Comparison of ENCODE assay signal across 1 cellular context in the genomic region with DNA sequence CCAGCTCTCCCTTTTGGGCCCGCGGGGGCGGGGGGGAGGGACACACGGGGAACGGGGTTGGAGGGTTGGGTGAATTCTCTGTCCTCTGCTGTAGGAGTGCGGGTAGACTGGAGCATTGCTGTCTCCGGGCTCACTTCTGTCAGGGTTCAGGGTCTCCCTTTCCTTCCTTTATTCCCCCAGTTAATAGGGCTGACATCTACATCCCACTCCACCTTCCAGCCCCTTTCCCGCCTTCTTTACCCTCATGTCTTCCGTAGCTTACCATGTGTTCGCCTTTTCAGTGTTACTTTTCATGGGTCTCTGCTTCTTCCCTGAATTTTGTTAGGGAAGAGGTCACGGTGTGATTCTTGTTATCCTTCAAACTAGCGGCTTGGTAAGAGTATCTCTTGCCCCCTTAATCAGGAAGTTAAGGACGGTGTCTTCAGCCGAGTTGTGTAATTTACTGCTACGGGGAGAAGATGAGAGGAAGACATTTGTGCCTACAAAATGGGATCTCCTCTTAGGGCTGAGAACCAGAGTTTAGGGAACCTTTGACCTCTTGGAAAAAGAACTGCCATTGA.
TF ChIP-seq lines count a peak whose summit lies in the region.

No MANE protein-coding gene starts in this region.

TF ChIP-seq in K562, 482 proteins besides CTCF, POLR2A, EP300 and RAD21 (continued from another document and continues in another):
- TF ChIP-seq, protein P1, sequence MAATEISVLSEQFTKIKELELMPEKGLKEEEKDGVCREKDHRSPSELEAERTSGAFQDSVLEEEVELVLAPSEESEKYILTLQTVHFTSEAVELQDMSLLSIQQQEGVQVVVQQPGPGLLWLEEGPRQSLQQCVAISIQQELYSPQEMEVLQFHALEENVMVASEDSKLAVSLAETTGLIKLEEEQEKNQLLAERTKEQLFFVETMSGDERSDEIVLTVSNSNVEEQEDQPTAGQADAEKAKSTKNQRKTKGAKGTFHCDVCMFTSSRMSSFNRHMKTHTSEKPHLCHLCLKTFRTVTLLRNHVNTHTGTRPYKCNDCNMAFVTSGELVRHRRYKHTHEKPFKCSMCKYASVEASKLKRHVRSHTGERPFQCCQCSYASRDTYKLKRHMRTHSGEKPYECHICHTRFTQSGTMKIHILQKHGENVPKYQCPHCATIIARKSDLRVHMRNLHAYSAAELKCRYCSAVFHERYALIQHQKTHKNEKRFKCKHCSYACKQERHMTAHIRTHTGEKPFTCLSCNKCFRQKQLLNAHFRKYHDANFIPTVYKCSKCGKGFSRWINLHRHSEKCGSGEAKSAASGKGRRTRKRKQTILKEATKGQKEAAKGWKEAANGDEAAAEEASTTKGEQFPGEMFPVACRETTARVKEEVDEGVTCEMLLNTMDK (IDR thresholded peaks at IDR 0.05; ENCODE audit: borderline replicate concordance, insufficient read depth, low read depth, low read length, poor library complexity, severe bottlenecking): no peak
- no peak for TF ChIP-seq ELF4 (CRISPR knock-in tag; IDR thresholded peaks at IDR 0.05)
- TF ChIP-seq ZBTB9 (CRISPR knock-in tag; IDR thresholded peaks at IDR 0.05): no peak
- TF ChIP-seq SMAD3 (CRISPR knock-in tag; conservative IDR thresholded peaks at IDR 0.05): no peak
- TF ChIP-seq, protein P2, sequence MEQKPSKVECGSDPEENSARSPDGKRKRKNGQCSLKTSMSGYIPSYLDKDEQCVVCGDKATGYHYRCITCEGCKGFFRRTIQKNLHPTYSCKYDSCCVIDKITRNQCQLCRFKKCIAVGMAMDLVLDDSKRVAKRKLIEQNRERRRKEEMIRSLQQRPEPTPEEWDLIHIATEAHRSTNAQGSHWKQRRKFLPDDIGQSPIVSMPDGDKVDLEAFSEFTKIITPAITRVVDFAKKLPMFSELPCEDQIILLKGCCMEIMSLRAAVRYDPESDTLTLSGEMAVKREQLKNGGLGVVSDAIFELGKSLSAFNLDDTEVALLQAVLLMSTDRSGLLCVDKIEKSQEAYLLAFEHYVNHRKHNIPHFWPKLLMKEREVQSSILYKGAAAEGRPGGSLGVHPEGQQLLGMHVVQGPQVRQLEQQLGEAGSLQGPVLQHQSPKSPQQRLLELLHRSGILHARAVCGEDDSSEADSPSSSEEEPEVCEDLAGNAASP (IDR thresholded peaks at IDR 0.05): no peak
- no peak for TF ChIP-seq ZNF507 (tag; conservative IDR thresholded peaks at IDR 0.05)
- TF ChIP-seq, protein P3, sequence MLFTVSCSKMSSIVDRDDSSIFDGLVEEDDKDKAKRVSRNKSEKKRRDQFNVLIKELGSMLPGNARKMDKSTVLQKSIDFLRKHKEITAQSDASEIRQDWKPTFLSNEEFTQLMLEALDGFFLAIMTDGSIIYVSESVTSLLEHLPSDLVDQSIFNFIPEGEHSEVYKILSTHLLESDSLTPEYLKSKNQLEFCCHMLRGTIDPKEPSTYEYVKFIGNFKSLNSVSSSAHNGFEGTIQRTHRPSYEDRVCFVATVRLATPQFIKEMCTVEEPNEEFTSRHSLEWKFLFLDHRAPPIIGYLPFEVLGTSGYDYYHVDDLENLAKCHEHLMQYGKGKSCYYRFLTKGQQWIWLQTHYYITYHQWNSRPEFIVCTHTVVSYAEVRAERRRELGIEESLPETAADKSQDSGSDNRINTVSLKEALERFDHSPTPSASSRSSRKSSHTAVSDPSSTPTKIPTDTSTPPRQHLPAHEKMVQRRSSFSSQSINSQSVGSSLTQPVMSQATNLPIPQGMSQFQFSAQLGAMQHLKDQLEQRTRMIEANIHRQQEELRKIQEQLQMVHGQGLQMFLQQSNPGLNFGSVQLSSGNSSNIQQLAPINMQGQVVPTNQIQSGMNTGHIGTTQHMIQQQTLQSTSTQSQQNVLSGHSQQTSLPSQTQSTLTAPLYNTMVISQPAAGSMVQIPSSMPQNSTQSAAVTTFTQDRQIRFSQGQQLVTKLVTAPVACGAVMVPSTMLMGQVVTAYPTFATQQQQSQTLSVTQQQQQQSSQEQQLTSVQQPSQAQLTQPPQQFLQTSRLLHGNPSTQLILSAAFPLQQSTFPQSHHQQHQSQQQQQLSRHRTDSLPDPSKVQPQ (CRISPR knock-in tag; IDR thresholded peaks at IDR 0.05; ENCODE audit: borderline replicate concordance): no peak
- TF ChIP-seq NFRKB (IDR thresholded peaks at IDR 0.05; ENCODE audit: low read depth): peak; percentile 62; the same call in 1 of the 2 replicates
- TF ChIP-seq STAT6 (CRISPR knock-in tag; IDR thresholded peaks at IDR 0.05): no peak
- TF ChIP-seq HNRNPH1 (optimal IDR thresholded peaks at IDR 0.05; ENCODE audit: low read depth, low read length): no peak
- TF ChIP-seq ZSCAN32 (CRISPR knock-in tag; IDR thresholded peaks at IDR 0.05): no peak
- TF ChIP-seq PPARD (CRISPR knock-in tag; IDR thresholded peaks at IDR 0.05): no peak
- TF ChIP-seq ZNF57 (CRISPR knock-in tag; IDR thresholded peaks at IDR 0.05): no peak
- TF ChIP-seq PYGO2 (tag; IDR thresholded peaks at IDR 0.05): no peak
- TF ChIP-seq NFATC3 (IDR thresholded peaks at IDR 0.05): no peak
- TF ChIP-seq ATF3 (IDR thresholded peaks at IDR 0.05): no peak
- TF ChIP-seq ATF3 (CRISPR knock-in tag; conservative IDR thresholded peaks at IDR 0.05): no peak; the same call in 1 of the 2 replicates
- peak; percentile 97 for TF ChIP-seq ZNF232 (CRISPR knock-in tag; IDR thresholded peaks at IDR 0.05)
- TF ChIP-seq, protein P4, sequence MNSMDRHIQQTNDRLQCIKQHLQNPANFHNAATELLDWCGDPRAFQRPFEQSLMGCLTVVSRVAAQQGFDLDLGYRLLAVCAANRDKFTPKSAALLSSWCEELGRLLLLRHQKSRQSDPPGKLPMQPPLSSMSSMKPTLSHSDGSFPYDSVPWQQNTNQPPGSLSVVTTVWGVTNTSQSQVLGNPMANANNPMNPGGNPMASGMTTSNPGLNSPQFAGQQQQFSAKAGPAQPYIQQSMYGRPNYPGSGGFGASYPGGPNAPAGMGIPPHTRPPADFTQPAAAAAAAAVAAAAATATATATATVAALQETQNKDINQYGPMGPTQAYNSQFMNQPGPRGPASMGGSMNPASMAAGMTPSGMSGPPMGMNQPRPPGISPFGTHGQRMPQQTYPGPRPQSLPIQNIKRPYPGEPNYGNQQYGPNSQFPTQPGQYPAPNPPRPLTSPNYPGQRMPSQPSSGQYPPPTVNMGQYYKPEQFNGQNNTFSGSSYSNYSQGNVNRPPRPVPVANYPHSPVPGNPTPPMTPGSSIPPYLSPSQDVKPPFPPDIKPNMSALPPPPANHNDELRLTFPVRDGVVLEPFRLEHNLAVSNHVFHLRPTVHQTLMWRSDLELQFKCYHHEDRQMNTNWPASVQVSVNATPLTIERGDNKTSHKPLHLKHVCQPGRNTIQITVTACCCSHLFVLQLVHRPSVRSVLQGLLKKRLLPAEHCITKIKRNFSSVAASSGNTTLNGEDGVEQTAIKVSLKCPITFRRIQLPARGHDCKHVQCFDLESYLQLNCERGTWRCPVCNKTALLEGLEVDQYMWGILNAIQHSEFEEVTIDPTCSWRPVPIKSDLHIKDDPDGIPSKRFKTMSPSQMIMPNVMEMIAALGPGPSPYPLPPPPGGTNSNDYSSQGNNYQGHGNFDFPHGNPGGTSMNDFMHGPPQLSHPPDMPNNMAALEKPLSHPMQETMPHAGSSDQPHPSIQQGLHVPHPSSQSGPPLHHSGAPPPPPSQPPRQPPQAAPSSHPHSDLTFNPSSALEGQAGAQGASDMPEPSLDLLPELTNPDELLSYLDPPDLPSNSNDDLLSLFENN (IDR thresholded peaks at IDR 0.05; ENCODE audit: low read depth in 2 of 2, low read length in 2 of 2): no peak
- no peak for TF ChIP-seq PRDM10 (IDR thresholded peaks at IDR 0.05; ENCODE audit: partially characterized antibody)
- TF ChIP-seq L3MBTL2 (IDR thresholded peaks at IDR 0.05): peak; percentile 90
- no peak for TF ChIP-seq ZFP1 (CRISPR knock-in tag; IDR thresholded peaks at IDR 0.05)
- TF ChIP-seq CBX3 (IDR thresholded peaks at IDR 0.05; ENCODE audit: borderline replicate concordance in 1 of 2, low read length in 2 of 2): 0 out of 3 replicates have a peak, but pooled peaks of 1 of the 2 experiments have one; percentile 71
- TF ChIP-seq, protein P5, sequence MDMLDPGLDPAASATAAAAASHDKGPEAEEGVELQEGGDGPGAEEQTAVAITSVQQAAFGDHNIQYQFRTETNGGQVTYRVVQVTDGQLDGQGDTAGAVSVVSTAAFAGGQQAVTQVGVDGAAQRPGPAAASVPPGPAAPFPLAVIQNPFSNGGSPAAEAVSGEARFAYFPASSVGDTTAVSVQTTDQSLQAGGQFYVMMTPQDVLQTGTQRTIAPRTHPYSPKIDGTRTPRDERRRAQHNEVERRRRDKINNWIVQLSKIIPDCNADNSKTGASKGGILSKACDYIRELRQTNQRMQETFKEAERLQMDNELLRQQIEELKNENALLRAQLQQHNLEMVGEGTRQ (CRISPR knock-in tag; IDR thresholded peaks at IDR 0.05): no peak
- TF ChIP-seq GABPB2 (CRISPR knock-in tag; conservative IDR thresholded peaks at IDR 0.05): no peak
- no peak for TF ChIP-seq MYNN (IDR thresholded peaks at IDR 0.05)
- TF ChIP-seq MYNN (CRISPR knock-in tag; IDR thresholded peaks at IDR 0.05): no peak
